ENCODE assay signal across 14 cellular contexts in genomic region chr3:59374812-59375211, GRCh38.
DNase-seq lines count a peak whose midpoint lies in the region; ATAC-seq and TF ChIP-seq lines count a peak whose summit lies in the region.
"Had no signal": no experiment of that assay in that cellular context is flagged by ENCODE, and none has a peak within 500 bp of the region (broad histone marks: within the 10 kb centered on the region; RNA-seq: fewer than 3 reads in every experiment).

No MANE protein-coding gene starts in this region.

- no peaks in the 10 kb centered on the region for H3K4me1 ChIP-seq in sigmoid colon

- H3K36me3 ChIP-seq in sigmoid colon, result no peaks in the 10 kb centered on the region

- no peaks in the 10 kb centered on the region for H3K9me3 ChIP-seq in sigmoid colon

- H3K36me3 Mint-ChIP-seq in central memory CD8-positive, alpha-beta T cell (ENCODE audit: insufficient read depth), result no peaks in the 10 kb centered on the region
- H3K36me3 Mint-ChIP-seq in activated T-cell treated with anti-CD3 and anti-CD28 coated beads, Interleukin-2, amount 50 U/mL, for 4 hours (ENCODE audit: insufficient read depth), result no peaks in the 10 kb centered on the region

- no peaks in the 10 kb centered on the region for H3K9me3 Mint-ChIP-seq in central memory CD8-positive, alpha-beta T cell
- H3K9me3 Mint-ChIP-seq in activated T-cell treated with anti-CD3 and anti-CD28 coated beads, Interleukin-2, amount 50 U/mL, for 4 hours, result no peaks in the 10 kb centered on the region
- H3K9me3 Mint-ChIP-seq: activated T-helper 2 cell treated with anti-CD3 and anti-CD28 coated beads, Interferon-gamma antibody, Interleukin-2, Interleukin-4, amounts not matched to agents 10 μg/mL and 5 μg/mL and 100 μg/mL, durations not matched to agents 14 hours and 24 hours and 36 hours had no signal

- no peak for TF ChIP-seq POLR2A in sigmoid colon (IDR thresholded peaks at IDR 0.05)

- WGBS in sigmoid colon, 2 donors, result 55 to 56% methylated on average over 3 of the region's 3 CpGs

- intact Hi-C loops in sigmoid colon (cut with DNase I), result no loop called here

- ATAC-seq in GM18498 (IDR thresholded peaks at IDR 0.05; ENCODE audit: unreplicated experiment), result peak; percentile 99
- ATAC-seq in HG03103 (IDR thresholded peaks at IDR 0.05; ENCODE audit: low read depth, unreplicated experiment), result peak; percentile 100
- peak; percentile 43 for ATAC-seq in central memory CD8-positive, alpha-beta T cell (replicated peaks; ENCODE audit: extremely low read depth, poor library complexity, severe bottlenecking)
- no peak for ATAC-seq in activated T-cell treated with anti-CD3 and anti-CD28 coated beads, Interleukin-2, amount 50 U/mL, for 4 hours

- TF ChIP-seq EP300 in sigmoid colon (IDR thresholded peaks at IDR 0.05), result no peak

- H3K27ac ChIP-seq in sigmoid colon, result no peak overlapping the region
- H3K27ac ChIP-seq: KMS-11 had no signal

- H3K4me3 ChIP-seq in sigmoid colon, result no peak overlapping the region
- H3K4me3 ChIP-seq: lung had no signal

- no peak overlapping the region for H3K4me3 Mint-ChIP-seq in central memory CD8-positive, alpha-beta T cell
- no peak overlapping the region for H3K4me3 Mint-ChIP-seq in activated T-cell treated with anti-CD3 and anti-CD28 coated beads, Interleukin-2, amount 50 U/mL, for 4 hours

- no peaks in the 10 kb centered on the region for H3K27me3 ChIP-seq in sigmoid colon

- no peak overlapping the region for H3K27ac Mint-ChIP-seq in central memory CD8-positive, alpha-beta T cell (ENCODE audit: low read depth)
- H3K27ac Mint-ChIP-seq: activated T-helper 2 cell treated with anti-CD3 and anti-CD28 coated beads, Interferon-gamma antibody, Interleukin-2, Interleukin-4, amounts not matched to agents 10 μg/mL and 5 μg/mL and 100 μg/mL, durations not matched to agents 14 hours and 24 hours and 36 hours had no signal

- TF ChIP-seq CTCF in GM20000 (IDR thresholded peaks at IDR 0.05; ENCODE audit: extremely low read depth, missing control alignments), result no peak
- no peak for TF ChIP-seq CTCF in sigmoid colon (IDR thresholded peaks at IDR 0.05)

- DNase-seq in GM20000 (ENCODE audit: low spot score) (peak; percentile 70), HK-2 (ENCODE audit: unreplicated experiment) (no peak), sigmoid colon (no peak)
- DNase-seq in central memory CD8-positive, alpha-beta T cell (ENCODE audit: low spot score in 2 of 2), result no peak
- no peak for DNase-seq in activated effector memory CD4-positive, alpha-beta T cell treated with anti-CD3 and anti-CD28 coated beads, Interleukin-2, amount 50 U/mL, for 16 hours
- no peak for DNase-seq in activated T-cell treated with anti-CD3 and anti-CD28 coated beads, Interleukin-2, amount 50 U/mL, for 4 hours
- DNase-seq: DND-41; stimulated activated CD4-positive, alpha-beta T cell treated with anti-CD3 and anti-CD28 coated beads, Interleukin-4, amount 100 ng/mL, for 1 hour; SW 1271 had no signal

- H3K4me1 Mint-ChIP-seq in central memory CD8-positive, alpha-beta T cell, result peaks cover 5% of the 10 kb centered on the region
- peaks cover 4% of the 10 kb centered on the region for H3K4me1 Mint-ChIP-seq in activated T-cell treated with anti-CD3 and anti-CD28 coated beads, Interleukin-2, amount 50 U/mL, for 4 hours (ENCODE audit: low read depth)

- no peaks in the 10 kb centered on the region for H3K27me3 Mint-ChIP-seq in central memory CD8-positive, alpha-beta T cell
- H3K27me3 Mint-ChIP-seq in activated T-cell treated with anti-CD3 and anti-CD28 coated beads, Interleukin-2, amount 50 U/mL, for 4 hours (ENCODE audit: low read depth), result no peaks in the 10 kb centered on the region

Comparison
In these comparisons a context has a peak if more than half of its experiments do, and no peak if none do; other contexts are left out.
1. ATAC-seq: peak in GM18498 (single experiment), HG03103 (single experiment) and central memory CD8-positive, alpha-beta T cell (single experiment); none in activated T-cell treated with anti-CD3 and anti-CD28 coated beads, Interleukin-2, amount 50 U/mL, for 4 hours (0 of 2).